9 cellular contexts compared by ENCODE assay signal in genomic region chr15:29747837-29748417, GRCh38.
DNase-seq lines count a peak whose midpoint lies in the region; ATAC-seq, FAIRE-seq and TF ChIP-seq lines count a peak whose summit lies in the region.
"Had no signal": no experiment of that assay in that cellular context is flagged by ENCODE, and none has a peak within 500 bp of the region (broad histone marks: within the 10 kb centered on the region; RNA-seq: fewer than 3 reads in every experiment).

No MANE protein-coding gene starts in this region.

- H3K4ac ChIP-seq in H9 (ENCODE audit: low read depth, low read length), result no peak overlapping the region

- no peak overlapping the region for H4K5ac ChIP-seq in H9 (ENCODE audit: insufficient read length, low read depth, low read length)

- peaks cover 12 to 15% of the 10 kb centered on the region in 2 experiments; a peak in 3 of 4 replicates for H3K4me1 Mint-ChIP-seq in H9

- H3K4me3 Mint-ChIP-seq in H9, result no peak overlapping the region
- H3K4me3 Mint-ChIP-seq: activated naive CD8-positive, alpha-beta T cell had no signal

- H3T11ph ChIP-seq in H9 (ENCODE audit: low read length), result no peak overlapping the region

- TF ChIP-seq POLR2A in A549 (IDR thresholded peaks at IDR 0.05; ENCODE audit: low read length) (no peak), adrenal gland (IDR thresholded peaks at IDR 0.05) (no peak)

- peaks cover 3 to 32% (median 19%) of the 10 kb centered on the region in 3 experiments; a peak in 4 of 7 replicates for H3K36me3 Mint-ChIP-seq in H9 (ENCODE audit: insufficient read depth in 1 of 3, low read depth in 3 of 3)
- H3K36me3 Mint-ChIP-seq: activated naive CD8-positive, alpha-beta T cell had no signal

- H3K27ac ChIP-seq in A549 (no peak overlapping the region), H9 (ENCODE audit: insufficient read length, low read depth, low read length) (no peak overlapping the region), adrenal gland (no peak overlapping the region)

- peak; percentile 44 to 58; a peak in 4 of 6 replicates for ATAC-seq in A549
- ATAC-seq in HG03108 (IDR thresholded peaks at IDR 0.05; ENCODE audit: unreplicated experiment), result no peak
- ATAC-seq in HG03045 (IDR thresholded peaks at IDR 0.05; ENCODE audit: unreplicated experiment), result no peak
- ATAC-seq in HG03565 (IDR thresholded peaks at IDR 0.05; ENCODE audit: unreplicated experiment), result no peak
- ATAC-seq in GM18870 (IDR thresholded peaks at IDR 0.05; ENCODE audit: unreplicated experiment), result no peak

- H3K9me3 ChIP-seq in A549, result no peaks in the 10 kb centered on the region
- no peaks in the 10 kb centered on the region for H3K9me3 ChIP-seq in H9 (ENCODE audit: control insufficient read depth, low read depth, low read length)
- H3K9me3 ChIP-seq in adrenal gland (replicated peaks in 1 of 3), result no peaks in the 10 kb centered on the region

- no peak overlapping the region for H2BK5ac ChIP-seq in H9 (ENCODE audit: insufficient read length, low read length)

- H2BK12ac ChIP-seq in H9 (ENCODE audit: insufficient read length, low read depth, low read length), result no peak overlapping the region

- POLR2A ChIA-PET in A549 (lab: Yijun Ruan, JAX), result interaction anchor here (1.0 to 3.4 kb wide), 4 partner anchors 12 to 178 kb away, joined by 3 to 23 read pairs (median 5); partner anchors contain the start of gene TJP1

- H3K36me3 ChIP-seq in adrenal gland (replicated peaks in 1 of 2), result no peaks in the 10 kb centered on the region
- H3K36me3 ChIP-seq in kidney epithelial cell (ENCODE audit: control insufficient read depth, insufficient read depth, low read length), result no peaks in the 10 kb centered on the region

- intact Hi-C loops in adrenal gland (cut with DNase I), result loop anchor here in 1 of 2 donors (5.0 to 10.0 kb wide), 2 partner anchors 77 to 174 kb away; partner anchors contain the start of gene TJP1

- no peak overlapping the region for H3K18ac ChIP-seq in H9 (ENCODE audit: insufficient read length, low read depth, low read length)

- no peak overlapping the region for H2BK15ac ChIP-seq in H9 (ENCODE audit: low read depth, low read length)

- H3K27me3 ChIP-seq in H9 (ENCODE audit: insufficient read depth, low read length) (no peaks in the 10 kb centered on the region), adrenal gland (no peaks in the 10 kb centered on the region), kidney epithelial cell (ENCODE audit: control insufficient read depth, insufficient read depth, low read length) (no peaks in the 10 kb centered on the region)

- H2BK120ac ChIP-seq in H9 (ENCODE audit: low read depth, low read length, poor library complexity, severe bottlenecking), result no peak overlapping the region

- H3K27me3 Mint-ChIP-seq in H9 (ENCODE audit: low read depth), result no peaks in the 10 kb centered on the region

- H2AFZ ChIP-seq in H9 (ENCODE audit: low read length), result no peak overlapping the region

- TF ChIP-seq CTCF in A549 (IDR thresholded peaks at IDR 0.05) (peak; percentile 61), H9 (conservative IDR thresholded peaks at IDR 0.05) (peak; percentile 33; the same call in 2 of the 3 replicates), adrenal gland (IDR thresholded peaks at IDR 0.05) (peak; percentile 26 to 69 (median 48)), kidney epithelial cell (IDR thresholded peaks at IDR 0.05; ENCODE audit: insufficient read depth, low read length, poor library complexity, severe bottlenecking) (peak; percentile 26)

- FAIRE-seq in A549 (lab: Jason Lieb, UNC), result peak; percentile 95

- no peak overlapping the region for H4K91ac ChIP-seq in H9 (ENCODE audit: insufficient read length, low read depth, low read length)

- no peak overlapping the region for H2BK20ac ChIP-seq in H9 (ENCODE audit: low read depth, low read length, poor library complexity, severe bottlenecking)

- TF ChIP-seq RAD21 in A549 (conservative IDR thresholded peaks at IDR 0.05 in 1 of 2, IDR thresholded peaks at IDR 0.05 in 1 of 2), result peak; percentile 82 to 83

- WGBS in A549 (ENCODE audit: missing lambda C conversion rate), result 38% methylated on average over 3 of the region's 3 CpGs
- WGBS in H9 (ENCODE audit: extremely low coverage, insufficient read length, low lambda C conversion rate), result no CpG with 5 or more reads among the region's 3 CpGs
- 65 to 72% (median 67%) methylated on average over 3 of the region's 3 CpGs for WGBS in adrenal gland, 4 donors

- H3K4me3 ChIP-seq in A549 (no peak overlapping the region), adrenal gland (no peak overlapping the region), kidney epithelial cell (ENCODE audit: low read depth, low read length) (no peak overlapping the region)

- no peak overlapping the region for H3K4me2 ChIP-seq in A549
- H3K4me2 ChIP-seq in H9 (ENCODE audit: insufficient read depth, insufficient read length, low read length), result no peak overlapping the region

- H3K4me1 ChIP-seq in A549 (peaks cover 16% of the 10 kb centered on the region; the same call in 2 of the 3 replicates), H9 (ENCODE audit: insufficient read depth, low read length) (no peaks in the 10 kb centered on the region), adrenal gland (replicated peaks in 1 of 2) (no peaks in the 10 kb centered on the region)

- H3K56ac ChIP-seq in H9 (ENCODE audit: insufficient read length, low read depth, low read length), result no peak overlapping the region

- no peaks in the 10 kb centered on the region for H3K9me3 Mint-ChIP-seq in H9

- H3K79me1 ChIP-seq in H9 (ENCODE audit: insufficient read depth, low read depth, low read length, poor library complexity, severe bottlenecking), result no peaks in the 10 kb centered on the region

- H3K14ac ChIP-seq in H9 (ENCODE audit: insufficient read depth, low read length), result no peak overlapping the region

- H3K27ac Mint-ChIP-seq in H9, result no peak overlapping the region
- H3K27ac Mint-ChIP-seq: activated naive CD8-positive, alpha-beta T cell had no signal

- H4K20me1 ChIP-seq in H9 (ENCODE audit: control insufficient read depth, insufficient read depth, insufficient read length), result no peaks in the 10 kb centered on the region

- H3K9ac ChIP-seq in H9 (ENCODE audit: extremely low read depth, insufficient read length, low read length), result no peak overlapping the region

- no peak overlapping the region for H3K23ac ChIP-seq in H9 (ENCODE audit: insufficient read length, low read depth, low read length)

- peak in 1 of 2 experiments; percentile 31 for DNase-seq in A549 (ENCODE audit: low read depth in 1 of 2, low spot score in 1 of 2)
- no peak for DNase-seq in H9
- no peak for DNase-seq in adrenal gland
- DNase-seq in kidney epithelial cell (ENCODE audit: low read depth), result no peak

- H2AK5ac ChIP-seq in H9 (ENCODE audit: insufficient read length, low read length), result no peak overlapping the region

- H4K8ac ChIP-seq in H9 (replicated peaks; ENCODE audit: insufficient read length, low read depth, low read length), result no peak overlapping the region

- H3K79me2 ChIP-seq in H9 (ENCODE audit: insufficient read depth, low read length), result peaks cover 2% of the 10 kb centered on the region; the same call in 1 of the 2 replicates

- H3K23me2 ChIP-seq in H9 (ENCODE audit: insufficient read length, low read depth, low read length, poor library complexity, severe bottlenecking), result no peaks in the 10 kb centered on the region

- no peak for TF ChIP-seq EP300 in A549 (IDR thresholded peaks at IDR 0.05)

- CTCF ChIA-PET in A549 (lab: Yijun Ruan, JAX), result interaction anchor here (0.7 to 9.1 kb wide), 44 partner anchors 9 to 330 kb away, joined by 3 to 128 read pairs (median 4); partner anchors contain the start of gene TJP1

TF ChIP-seq in A549, 52 proteins besides CTCF, POLR2A, EP300 and RAD21:
- TF ChIP-seq REST (IDR thresholded peaks at IDR 0.05) (no peak), HOXA7 (CRISPR knock-in tag; IDR thresholded peaks at IDR 0.05) (no peak), SMC3 (IDR thresholded peaks at IDR 0.05) (peak; percentile 70)

Comparison
In these comparisons a context has a peak if more than half of its experiments do, and no peak if none do; other contexts are left out.
1. ATAC-seq: peak in A549 (2 of 2); none in HG03108 (single experiment), HG03045 (single experiment), HG03565 (single experiment) and GM18870 (single experiment).
2. Peak in every context shown above with its lines, with median percentiles within 50 percentile points of each other: CTCF ChIP-seq.